ENCODE assay signal across 24 cellular contexts in the genomic region with DNA sequence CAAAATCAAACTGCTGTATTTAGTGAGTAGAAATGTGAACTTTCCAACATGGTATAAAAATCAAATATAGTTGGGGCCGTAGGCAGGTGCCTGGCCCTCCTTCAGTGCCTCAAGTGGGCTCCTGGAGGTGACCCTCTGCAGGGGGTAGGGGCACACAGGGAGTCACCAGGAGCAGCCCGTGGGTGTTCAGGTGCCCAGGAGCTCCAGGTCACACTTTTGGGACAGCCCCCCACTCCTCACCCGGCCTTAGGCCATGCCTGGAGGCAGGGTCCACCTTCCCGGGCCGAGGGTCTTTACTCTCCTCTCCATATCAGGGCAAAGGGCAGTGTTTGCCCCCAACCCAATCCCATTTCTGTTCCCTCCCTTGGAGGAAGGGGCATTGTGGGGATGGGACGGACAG.
"Had no signal": no experiment of that assay in that cellular context is flagged by ENCODE, and none has a peak within 500 bp of the region (broad histone marks: within the 10 kb centered on the region; RNA-seq: fewer than 3 reads in every experiment).

No MANE protein-coding gene starts in this region.

- H3K4me1 ChIP-seq: suprapubic skin, testis, thyroid gland, tibial artery, tibial nerve, transverse colon, upper lobe of left lung, uterus had no signal

- H3K9me3 ChIP-seq: suprapubic skin, testis, thoracic aorta, thyroid gland, tibial artery, transverse colon, uterus, vagina had no signal

- DNase-seq: stimulated activated CD4-positive, alpha-beta T cell treated with anti-CD3 and anti-CD28 coated beads, Interleukin-2, amount 100 ng/mL, for 48 hours; stimulated activated CD4-positive, alpha-beta T cell treated with anti-CD3 and anti-CD28 coated beads, Interleukin-4, amount 100 ng/mL, for 1 hour; stimulated activated CD4-positive, alpha-beta T cell treated with anti-CD3 and anti-CD28 coated beads, Interleukin-4, amount 100 ng/mL, for 24 hours; stimulated activated CD4-positive, alpha-beta T cell treated with anti-CD3 and anti-CD28 coated beads, Interleukin-4, amount 100 ng/mL, for 4 hours; stimulated activated CD8-positive, alpha-beta memory T cell treated with anti-CD3 and anti-CD28 coated beads, Interleukin-4, amount 100 ng/mL, for 48 hours; stimulated activated naive B cell treated with anti-CD40 and anti-IgM and Interleukin-4, amounts not matched to agents 10 μg/mL and 1 μg/mL and 100 μg/mL, for 72 hours; stimulated activated naive CD4-positive, alpha-beta T cell; stimulated activated naive CD4-positive, alpha-beta T cell treated with Interleukin-2 at 50 U/mL for 16 hours; stimulated activated naive CD8-positive, alpha-beta T cell treated with anti-CD3 and anti-CD28 coated beads, Interleukin-15, amount 100 ng/mL, for 72 hours; stimulated activated naive CD8-positive, alpha-beta T cell treated with anti-CD3 and anti-CD28 coated beads, Interleukin-15, Interleukin-2, amounts not matched to agents 100 U/mL and 50 U/mL, for 24 hours; stomach; substantia nigra; testis; thyroid gland; tibial artery; transverse colon; trophoblast cell; uterus had no signal

- H3K4me3 ChIP-seq: stomach, suprapubic skin, testis, thoracic aorta, thyroid gland, tibial artery, tibial nerve, transverse colon, upper lobe of left lung, uterus, vagina had no signal

- H3K36me3 ChIP-seq: stomach, suprapubic skin, thoracic aorta, thyroid gland, tibial artery, tibial nerve, transverse colon, upper lobe of left lung, uterus, vagina had no signal

- H3K27ac ChIP-seq: stomach, suprapubic skin, testis, thoracic aorta, thyroid gland, tibial artery, tibial nerve, transverse colon, upper lobe of left lung, uterus, vagina had no signal

- ATAC-seq: stimulated activated effector memory CD8-positive, alpha-beta T cell treated with anti-CD3 and anti-CD28 coated beads, Interleukin-12 subunit alpha, Interleukin-12 subunit beta, amount 100 ng/mL, for 72 hours; stimulated activated naive B cell treated with anti-CD40 and anti-IgM and Interleukin-4, amounts not matched to agents 10 μg/mL and 1 μg/mL and 100 μg/mL, for 72 hours; stimulated activated naive CD8-positive, alpha-beta T cell treated with anti-CD3 and anti-CD28 coated beads, Interleukin-15, amount 100 ng/mL, for 72 hours; stimulated activated naive CD8-positive, alpha-beta T cell treated with anti-CD3 and anti-CD28 coated beads, Interleukin-15, Interleukin-2, amounts not matched to agents 100 U/mL and 50 U/mL, for 24 hours had no signal

- H3K27me3 ChIP-seq: stomach, suprapubic skin, testis, thyroid gland, tibial nerve, transverse colon, uterus, vagina had no signal
